ENCODE assay signal across 9 cellular contexts in genomic region chr1:40372658-40373322, GRCh38.
DNase-seq lines count a peak whose midpoint lies in the region; ATAC-seq and TF ChIP-seq lines count a peak whose summit lies in the region.
"Had no signal": no experiment of that assay in that cellular context is flagged by ENCODE, and none has a peak within 500 bp of the region (broad histone marks: within the 10 kb centered on the region; RNA-seq: fewer than 3 reads in every experiment).

No MANE protein-coding gene starts in this region.

- H3K27ac ChIP-seq in C4-2B (peak overlapping the region; percentile 98; the same call in 1 of the 2 replicates), HUES48 (ENCODE audit: low read depth, low read length) (no peak overlapping the region)

- H3K9me3 Mint-ChIP-seq in nephron, result no peaks in the 10 kb centered on the region

- no peaks in the 10 kb centered on the region for H3K9me3 ChIP-seq in HUES48 (ENCODE audit: control insufficient read depth, insufficient read depth, low read length)
- H3K9me3 ChIP-seq in adipocyte (ENCODE audit: control insufficient read depth, low read length), result no peaks in the 10 kb centered on the region
- H3K9me3 ChIP-seq: uterus had no signal

- TF ChIP-seq CTCF in C4-2B (conservative IDR thresholded peaks at IDR 0.05) (no peak), nephron (IDR thresholded peaks at IDR 0.05; ENCODE audit: unreplicated experiment in 3 of 3) (no peak)

- no peak for DNase-seq in adipocyte (ENCODE audit: low read depth)
- no peak for DNase-seq in amniotic stem cell (lab: John Stamatoyannopoulos, UW)
- DNase-seq in HuH-7 (ENCODE audit: low spot score), result no peak

- ATAC-seq in HG03432 (IDR thresholded peaks at IDR 0.05; ENCODE audit: unreplicated experiment) (no peak), HG03039 (IDR thresholded peaks at IDR 0.05; ENCODE audit: unreplicated experiment) (no peak)

- H3K4me1 Mint-ChIP-seq in nephron, result peaks cover 12% of the 10 kb centered on the region

- H3K4me3 ChIP-seq in HUES48 (ENCODE audit: low read depth, low read length) (peak overlapping the region; percentile 49), adipocyte (ENCODE audit: low read length) (peak overlapping the region; percentile 68)

- peaks cover 6% of the 10 kb centered on the region for H3K27me3 Mint-ChIP-seq in nephron (ENCODE audit: low read depth)

- H3K27ac Mint-ChIP-seq in nephron, result peak overlapping the region in 1 of 3 experiments; percentile 28

- H3K4me3 Mint-ChIP-seq in nephron, result peak overlapping the region; percentile 88 to 93 (median 92)

- no peaks in the 10 kb centered on the region for H3K36me3 ChIP-seq in HUES48 (ENCODE audit: control insufficient read depth, insufficient read depth, low read length)
- H3K36me3 ChIP-seq in adipocyte (ENCODE audit: control insufficient read depth, insufficient read depth, low read length, severe bottlenecking), result no peaks in the 10 kb centered on the region
- H3K36me3 ChIP-seq: uterus had no signal

- H3K36me3 Mint-ChIP-seq in nephron (ENCODE audit: low read depth), result no peaks in the 10 kb centered on the region

- H3K27me3 ChIP-seq in HUES48 (ENCODE audit: control insufficient read depth, insufficient read depth, low read length), result peaks cover 6% of the 10 kb centered on the region
- no peaks in the 10 kb centered on the region for H3K27me3 ChIP-seq in adipocyte (replicated peaks; ENCODE audit: control insufficient read depth, insufficient read depth, low read length)
- H3K27me3 ChIP-seq: uterus had no signal

- H3K9ac ChIP-seq in HUES48 (ENCODE audit: low read depth, low read length) (no peak overlapping the region), adipocyte (ENCODE audit: low read length) (no peak overlapping the region)

- H3K4me1 ChIP-seq in HUES48 (ENCODE audit: control insufficient read depth, insufficient read depth, low read length) (peaks cover 5% of the 10 kb centered on the region), adipocyte (ENCODE audit: control insufficient read depth, insufficient read depth, low read length) (peaks cover 28% of the 10 kb centered on the region)
